ENCODE assay signal across 8 cellular contexts in the genomic region with DNA sequence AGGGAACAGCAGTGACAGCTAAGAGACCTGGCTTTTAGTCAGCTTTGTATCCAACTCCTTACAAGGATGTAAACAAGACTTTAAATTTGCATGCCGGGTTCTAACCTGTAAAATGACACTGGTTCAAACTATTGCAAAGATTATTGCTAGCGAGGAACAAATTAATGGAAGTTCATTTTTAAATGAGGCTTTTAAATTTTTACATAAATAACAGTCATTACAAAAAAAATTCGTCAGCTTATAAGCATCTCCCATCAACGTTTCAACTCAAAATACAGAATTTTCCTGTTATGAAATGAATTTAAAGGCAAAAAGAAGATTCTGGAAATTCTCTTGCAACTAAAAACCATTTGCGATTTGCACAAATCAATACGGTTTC. TPM values are rescaled to one million over a fixed set of nuclear protein-coding genes. Genes with fewer than 3 reads are reported as not detected.
DNase-seq lines count a peak whose midpoint lies in the region; ATAC-seq, FAIRE-seq and TF ChIP-seq lines count a peak whose summit lies in the region.

No MANE protein-coding gene starts in this region.

- ATAC-seq in activated naive CD4-positive, alpha-beta T cell treated with anti-CD3 and anti-CD28 coated beads, Interleukin-2, amount 50 U/mL, for 72 hours = no peak
- no peak for ATAC-seq in thoracic aorta (ENCODE audit: insufficient number of reproducible peaks, low FRiP score, low read depth)
- ATAC-seq in HG03097 (IDR thresholded peaks at IDR 0.05; ENCODE audit: low FRiP score, unreplicated experiment) = no peak

- peaks cover 2% of the 10 kb centered on the region for H3K36me3 Mint-ChIP-seq in activated T-cell treated with anti-CD3 and anti-CD28 coated beads, Interleukin-2, amount 50 U/mL, for 24 hours (ENCODE audit: low read depth)
- peaks cover 0 to 26% of the 10 kb centered on the region in 2 donors for H3K36me3 Mint-ChIP-seq in activated naive CD4-positive, alpha-beta T cell treated with anti-CD3 and anti-CD28 coated beads, Interleukin-2, amount 50 U/mL, for 72 hours

- intact Hi-C loops in kidney (cut with DNase I) = loop anchor here (10.0 kb wide), 1 partner anchor 185 kb away; no protein-coding TSS in a partner anchor

- H3K27me3 ChIP-seq in thoracic aorta (replicated peaks; ENCODE audit: insufficient read depth) = no peaks in the 10 kb centered on the region

- H3K4me3 ChIP-seq in kidney (ENCODE audit: low read length in 2 of 2) (peak overlapping the region; percentile 86 to 91), thoracic aorta (peak overlapping the region; percentile 81)

- TF ChIP-seq CTCF in kidney (IDR thresholded peaks at IDR 0.05; ENCODE audit: borderline replicate concordance, extremely low read depth, insufficient read depth) = no peak
- no peak for TF ChIP-seq CTCF in thoracic aorta (IDR thresholded peaks at IDR 0.05)

- H3K36me3 ChIP-seq in kidney (ENCODE audit: control insufficient read depth in 1 of 2, insufficient read depth in 2 of 2, low read length in 2 of 2) (no peaks in the 10 kb centered on the region), thoracic aorta (no peaks in the 10 kb centered on the region)

- DNase-seq in activated T-cell treated with anti-CD3 and anti-CD28 coated beads, Interleukin-2, amount 50 U/mL, for 24 hours = no peak
- DNase-seq in activated T-cell treated with anti-CD3 and anti-CD28 coated beads, Interleukin-2, amount 50 U/mL, for 48 hours = no peak
- DNase-seq in activated naive CD4-positive, alpha-beta T cell treated with anti-CD3 and anti-CD28 coated beads, Interleukin-2, amount 50 U/mL, for 72 hours (ENCODE audit: low spot score in 2 of 2) = no peak
- DNase-seq in kidney = no peak
- no peak for DNase-seq in thoracic aorta (ENCODE audit: low spot score)
- no peak for DNase-seq in SKM-1 treated with dmso at 0.1 percent for 144 hours (lab: John Stamatoyannopoulos, UW; ENCODE audit: unreplicated experiment)
- no peak for DNase-seq in AG20443 (ENCODE audit: low spot score)

- FAIRE-seq in kidney (lab: Jason Lieb, UNC) = no peak

- H3K27ac ChIP-seq in kidney (ENCODE audit: low read depth in 2 of 2, low read length in 2 of 2) (no peak overlapping the region), thoracic aorta (no peak overlapping the region)

- H3K27ac Mint-ChIP-seq in activated T-cell treated with anti-CD3 and anti-CD28 coated beads, Interleukin-2, amount 50 U/mL, for 24 hours = peak overlapping the region; percentile 90
- peak overlapping the region; percentile 90 for H3K27ac Mint-ChIP-seq in activated naive CD4-positive, alpha-beta T cell treated with anti-CD3 and anti-CD28 coated beads, Interleukin-2, amount 50 U/mL, for 72 hours

- H3K27me3 Mint-ChIP-seq in activated T-cell treated with anti-CD3 and anti-CD28 coated beads, Interleukin-2, amount 50 U/mL, for 24 hours = no peaks in the 10 kb centered on the region

- no peaks in the 10 kb centered on the region for H3K9me3 Mint-ChIP-seq in activated T-cell treated with anti-CD3 and anti-CD28 coated beads, Interleukin-2, amount 50 U/mL, for 24 hours
- no peaks in the 10 kb centered on the region for H3K9me3 Mint-ChIP-seq in activated naive CD4-positive, alpha-beta T cell treated with anti-CD3 and anti-CD28 coated beads, Interleukin-2, amount 50 U/mL, for 72 hours

- H3K4me1 ChIP-seq in kidney (ENCODE audit: control insufficient read depth in 1 of 2, insufficient read depth in 1 of 2, low read depth in 1 of 2, low read length in 2 of 2) (peaks cover 0 to 3% of the 10 kb centered on the region in 2 donors), thoracic aorta (ENCODE audit: control insufficient read depth in 1 of 2, low read depth in 2 of 2) (peaks cover 0 to 10% of the 10 kb centered on the region in 2 donors)

- H3K9me3 ChIP-seq in kidney (ENCODE audit: control insufficient read depth in 1 of 2, low read length in 2 of 2) (no peaks in the 10 kb centered on the region), thoracic aorta (no peaks in the 10 kb centered on the region)

- peaks cover 25% of the 10 kb centered on the region for H3K4me1 Mint-ChIP-seq in activated T-cell treated with anti-CD3 and anti-CD28 coated beads, Interleukin-2, amount 50 U/mL, for 24 hours (ENCODE audit: low read depth)

- H3K9ac ChIP-seq in kidney (ENCODE audit: low read length in 2 of 2) = peak overlapping the region in 1 of 2 donors; percentile 82

- peak overlapping the region; percentile 87 for H3K4me3 Mint-ChIP-seq in activated T-cell treated with anti-CD3 and anti-CD28 coated beads, Interleukin-2, amount 50 U/mL, for 24 hours

RNA-seq across cellular contexts. Expression of a gene that starts 0.7 kb away (rescaled TPM):
- 10 to 100 TPM; 17.8 to 18.7 TPM for total RNA-seq in activated naive CD4-positive, alpha-beta T cell treated with anti-CD3 and anti-CD28 coated beads, Interleukin-2, amount 50 U/mL, for 72 hours
- total RNA-seq in kidney = 0.19 TPM
- polyA plus RNA-seq in kidney (ENCODE audit: insufficient read depth, low read depth, low replicate concordance) = not detected
- 1 to 10 TPM in 1 of 2 donors, under 1 TPM in 1; under 0.01 to 1.3 TPM for total RNA-seq in thoracic aorta

RNA-seq across cellular contexts. Expression of a gene that starts 49.8 kb away (rescaled TPM):
- 10 to 100 TPM; 13.7 to 24.1 TPM for total RNA-seq in activated naive CD4-positive, alpha-beta T cell treated with anti-CD3 and anti-CD28 coated beads, Interleukin-2, amount 50 U/mL, for 72 hours
- 20.8 TPM for total RNA-seq in kidney
- polyA plus RNA-seq in kidney (ENCODE audit: insufficient read depth, low read depth, low replicate concordance) = 18.2 TPM
- 10 to 100 TPM; 16.5 to 27.1 TPM for total RNA-seq in thoracic aorta

Comparison
In these comparisons a context has a peak if more than half of its experiments do, and no peak if none do; other contexts are left out.
1. RNA of a gene that starts 0.7 kb away (total RNA-seq): 17.8 to 18.7 TPM in activated naive CD4-positive, alpha-beta T cell treated with anti-CD3 and anti-CD28 coated beads, Interleukin-2, amount 50 U/mL, for 72 hours; under 0.01 to 1.3 TPM in thoracic aorta and 0.19 TPM in kidney (single experiment); every median in the first group is over 4 times any median in the second.